31 cellular contexts compared by ENCODE assay signal in genomic region chr4:65287071-65287470, GRCh38.
"Had no signal": no experiment of that assay in that cellular context is flagged by ENCODE, and none has a peak within 500 bp of the region (broad histone marks: within the 10 kb centered on the region; RNA-seq: fewer than 3 reads in every experiment).

No MANE protein-coding gene starts in this region.

- H3K9ac ChIP-seq: neural progenitor cell, parathyroid adenoma had no signal

- H3K27ac Mint-ChIP-seq: natural killer cell; nephron; neural progenitor cell; progenitor cell of endocrine pancreas; stimulated activated memory B cell treated with anti-CD40 and anti-IgM and Interleukin-4, amounts not matched to agents 10 μg/mL and 1 μg/mL and 100 μg/mL, for 72 hours; stimulated activated naive CD8-positive, alpha-beta T cell treated with anti-CD3 and anti-CD28 coated beads, Interleukin-15, amount 100 ng/mL, for 72 hours; type B pancreatic cell had no signal

- ATAC-seq: natural killer cell; psoas muscle; right cardiac atrium; sciatic nerve; stimulated activated memory B cell treated with anti-CD40 and anti-IgM and Interleukin-4, amounts not matched to agents 10 μg/mL and 1 μg/mL and 100 μg/mL, for 72 hours; stimulated activated naive CD8-positive, alpha-beta T cell treated with anti-CD3 and anti-CD28 coated beads, Interleukin-15, amount 100 ng/mL, for 72 hours; stimulated activated naive CD8-positive, alpha-beta T cell treated with anti-CD3 and anti-CD28 coated beads, Interleukin-15, Interleukin-2, amounts not matched to agents 100 U/mL and 50 U/mL, for 24 hours; upper lobe of right lung had no signal

- H3K4me3 Mint-ChIP-seq: natural killer cell; nephron; neural progenitor cell; stimulated activated memory B cell treated with anti-CD40 and anti-IgM and Interleukin-4, amounts not matched to agents 10 μg/mL and 1 μg/mL and 100 μg/mL, for 72 hours; stimulated activated naive CD8-positive, alpha-beta T cell treated with anti-CD3 and anti-CD28 coated beads, Interleukin-15, amount 100 ng/mL, for 72 hours; type B pancreatic cell had no signal

- H3K9me3 ChIP-seq: ovary, suprapubic skin, testis, transverse colon, upper lobe of right lung, uterus had no signal

- H3K27ac ChIP-seq: neural progenitor cell, ovary, parathyroid adenoma, psoas muscle, skin epidermis, spleen, suprapubic skin, testis, tibial artery, transverse colon, upper lobe of right lung, uterus had no signal

- H3K27me3 Mint-ChIP-seq: progenitor cell of endocrine pancreas; stimulated activated memory B cell treated with anti-CD40 and anti-IgM and Interleukin-4, amounts not matched to agents 10 μg/mL and 1 μg/mL and 100 μg/mL, for 72 hours; stimulated activated naive CD8-positive, alpha-beta T cell treated with anti-CD3 and anti-CD28 coated beads, Interleukin-15, amount 100 ng/mL, for 72 hours; type B pancreatic cell had no signal

- DNase-seq: natural killer cell; occipital lobe; ovary; posterior cingulate gyrus; psoas muscle; right cardiac atrium; spleen; stimulated activated CD4-positive, alpha-beta T cell treated with anti-CD3 and anti-CD28 coated beads, Interleukin-12 subunit alpha, Interleukin-12 subunit beta, amount 100 ng/mL, for 4 hours; stimulated activated CD4-positive, alpha-beta T cell treated with anti-CD3 and anti-CD28 coated beads, Interleukin-1b, Interleukin-23, amount 100 ng/mL, for 48 hours; stimulated activated CD4-positive, alpha-beta T cell treated with anti-CD3 and anti-CD28 coated beads, Interleukin-4, amount 100 ng/mL, for 1 hour; stimulated activated CD4-positive, alpha-beta T cell treated with anti-CD3 and anti-CD28 coated beads, Interleukin-4, amount 100 ng/mL, for 4 hours; stimulated activated CD8-positive, alpha-beta memory T cell treated with anti-CD3 and anti-CD28 coated beads, Interleukin-4, amount 100 ng/mL, for 48 hours; stimulated activated naive CD4-positive, alpha-beta T cell; stimulated activated naive CD8-positive, alpha-beta T cell treated with anti-CD3 and anti-CD28 coated beads, Interleukin-15, amount 100 ng/mL, for 72 hours; stimulated activated naive CD8-positive, alpha-beta T cell treated with anti-CD3 and anti-CD28 coated beads, Interleukin-15, Interleukin-2, amounts not matched to agents 100 U/mL and 50 U/mL, for 24 hours; substantia nigra; testis; tibial artery; transverse colon; upper lobe of right lung; uterus had no signal

- H3K36me3 Mint-ChIP-seq: natural killer cell; neural progenitor cell; stimulated activated memory B cell treated with anti-CD40 and anti-IgM and Interleukin-4, amounts not matched to agents 10 μg/mL and 1 μg/mL and 100 μg/mL, for 72 hours; type B pancreatic cell had no signal

- H3K4me1 ChIP-seq: neural progenitor cell, parathyroid adenoma, psoas muscle, spleen, suprapubic skin, testis, tibial artery, transverse colon, upper lobe of right lung, uterus had no signal

- H3K4me3 ChIP-seq: neural progenitor cell, ovary, psoas muscle, skin epidermis, smooth muscle cell, spleen, suprapubic skin, testis, tibial artery, transverse colon, upper lobe of right lung, uterus had no signal

- H3K27me3 ChIP-seq: neural progenitor cell, ovary, spleen, suprapubic skin, testis, tibial artery, transverse colon, upper lobe of right lung, uterus had no signal

- H3K36me3 ChIP-seq: neural progenitor cell, ovary, spleen, suprapubic skin, tibial artery, transverse colon, upper lobe of right lung, uterus had no signal

- H3K9me3 Mint-ChIP-seq: type B pancreatic cell had no signal

- H3K4me1 Mint-ChIP-seq: natural killer cell; nephron; neural progenitor cell; stimulated activated memory B cell treated with anti-CD40 and anti-IgM and Interleukin-4, amounts not matched to agents 10 μg/mL and 1 μg/mL and 100 μg/mL, for 72 hours; stimulated activated naive CD8-positive, alpha-beta T cell treated with anti-CD3 and anti-CD28 coated beads, Interleukin-15, amount 100 ng/mL, for 72 hours had no signal
